17 cellular contexts compared by ENCODE assay signal in genomic region chr14:34688470-34689206, GRCh38. TPM values are rescaled to one million over a fixed set of nuclear protein-coding genes. Genes with fewer than 3 reads are reported as not detected.
DNase-seq lines count a peak whose midpoint lies in the region; ATAC-seq and TF ChIP-seq lines count a peak whose summit lies in the region.
"Had no signal": no experiment of that assay in that cellular context is flagged by ENCODE, and none has a peak within 500 bp of the region (broad histone marks: within the 10 kb centered on the region; RNA-seq: fewer than 3 reads in every experiment).

No MANE protein-coding gene starts in this region.

- no peak overlapping the region for H3K4me3 ChIP-seq in GM23338
- no peak overlapping the region for H3K4me3 ChIP-seq in Panc1 (ENCODE audit: low read depth in 2 of 2, low read length in 2 of 2)
- H3K4me3 ChIP-seq in right lobe of liver: peak overlapping the region in 2 of 3 donors; percentile 37 to 49
- H3K4me3 ChIP-seq: BLaER1 had no signal

- H4K20me1 ChIP-seq in GM23338 (replicated peaks; ENCODE audit: insufficient read depth): no peaks in the 10 kb centered on the region
- H4K20me1 ChIP-seq: BLaER1 had no signal

- H3K36me3 ChIP-seq in GM23338 (ENCODE audit: insufficient read depth) (no peaks in the 10 kb centered on the region), Panc1 (ENCODE audit: control insufficient read depth, insufficient read depth, low read length) (no peaks in the 10 kb centered on the region), right lobe of liver (no peaks in the 10 kb centered on the region)
- H3K36me3 ChIP-seq: BLaER1 had no signal

- CTCF ChIA-PET in Panc1 (lab: Charles Lee): no interaction called here

- H3K4me3 Mint-ChIP-seq in GM23338: no peak overlapping the region; the same call in 2 of the 3 replicates
- H3K4me3 Mint-ChIP-seq: CD14-positive monocyte; CD4-positive, alpha-beta memory T cell; H9; IgD-negative memory B cell had no signal

- H3K27ac ChIP-seq in GM23338 (ENCODE audit: low read depth): no peak overlapping the region
- H3K27ac ChIP-seq in Panc1 (ENCODE audit: low read length): peak overlapping the region; percentile 44; the same call in 1 of the 2 replicates
- peak overlapping the region; percentile 71 to 92 (median 83) for H3K27ac ChIP-seq in right lobe of liver
- H3K27ac ChIP-seq: BLaER1, HL-60 had no signal

- TF ChIP-seq CTCF in GM23338 (conservative IDR thresholded peaks at IDR 0.05; ENCODE audit: low read depth in 2 of 2): no peak
- no peak for TF ChIP-seq CTCF in Panc1 (IDR thresholded peaks at IDR 0.05)
- no peak for TF ChIP-seq CTCF in right lobe of liver (IDR thresholded peaks at IDR 0.05)

- no peaks in the 10 kb centered on the region for H3K9me2 ChIP-seq in GM23338 (ENCODE audit: insufficient read depth)

- intact Hi-C loops in Panc1 (cut with micrococcal nuclease; ENCODE audit: unreplicated experiment): no loop called here
- intact Hi-C loops in right lobe of liver (cut with DNase I): no loop called here

- 30% methylated on average over 3 of the region's 3 CpGs for WGBS in right lobe of liver (ENCODE audit: insufficient coverage, low coverage, low lambda C conversion rate, missing lambda C conversion rate)

- no peaks in the 10 kb centered on the region for H3F3A ChIP-seq in GM23338 (replicated peaks; ENCODE audit: low read depth)

- no peak for DNase-seq in GM23338 (ENCODE audit: low spot score)
- no peak for DNase-seq in Panc1 (ENCODE audit: low read depth, low spot score)
- DNase-seq in amniotic epithelial cell (ENCODE audit: low read depth): peak; percentile 33
- no peak for DNase-seq in right lobe of liver
- DNase-seq in SHP77 (lab: John Stamatoyannopoulos, UW): no peak
- no peak for DNase-seq in islet precursor cell
- no peak for DNase-seq in DMS 273 (lab: John Stamatoyannopoulos, UW; ENCODE audit: unreplicated experiment)
- DNase-seq: 8988T; CD4-positive, alpha-beta memory T cell; DMS79 treated with DMSO at 0.1 percent for 48 hours; GF-D8; GOT3; H9 had no signal

- peaks cover 4% of the 10 kb centered on the region for H3K27me3 Mint-ChIP-seq in GM23338 (ENCODE audit: insufficient read depth, low read depth, poor library complexity)

- 0 out of 2 replicates have a peak overlapping the region, but pooled peaks have one; percentile 1 for H2AFZ ChIP-seq in GM23338

- H3K9me3 ChIP-seq in Panc1 (ENCODE audit: control insufficient read depth, insufficient read depth, low read depth, low read length): no peaks in the 10 kb centered on the region
- no peaks in the 10 kb centered on the region for H3K9me3 ChIP-seq in right lobe of liver
- H3K9me3 ChIP-seq: BLaER1 had no signal

- in situ Hi-C loops in Panc1 (cut with HindIII; ENCODE audit: low pct_unique_long_range_greater_than_20kb, low sequenced_read_pairs): no loop called here

- peak overlapping the region; percentile 25; the same call in 1 of the 2 replicates for H3K27ac Mint-ChIP-seq in GM23338
- H3K27ac Mint-ChIP-seq: CD14-positive monocyte; CD4-positive, alpha-beta memory T cell; IgD-negative memory B cell had no signal

- POLR2A ChIA-PET in Panc1 (lab: Charles Lee): no interaction called here

- BruUV-seq in Panc1 (replicated peaks; lab: Mats Ljungman, UMichigan): no TSS peak

- H3K4me1 ChIP-seq in GM23338 (ENCODE audit: insufficient read depth): peaks cover 34% of the 10 kb centered on the region
- H3K4me1 ChIP-seq in Panc1 (ENCODE audit: control insufficient read depth, insufficient read depth, low read length): peaks cover 16% of the 10 kb centered on the region; the same call in 1 of the 2 replicates
- H3K4me1 ChIP-seq in right lobe of liver: peaks cover 0 to 23% (median 4%) of the 10 kb centered on the region in 4 donors
- H3K4me1 ChIP-seq: BLaER1 had no signal

- no peaks in the 10 kb centered on the region for H3K9me3 Mint-ChIP-seq in GM23338
- H3K9me3 Mint-ChIP-seq: CD14-positive monocyte; CD4-positive, alpha-beta memory T cell; H9; IgD-negative memory B cell had no signal

- H3K27me3 ChIP-seq in GM23338 (ENCODE audit: insufficient read depth) (no peaks in the 10 kb centered on the region), Panc1 (ENCODE audit: control insufficient read depth, insufficient read depth, low read length) (no peaks in the 10 kb centered on the region), right lobe of liver (no peaks in the 10 kb centered on the region)
- H3K27me3 ChIP-seq: BLaER1 had no signal

- H3K36me3 Mint-ChIP-seq in GM23338 (ENCODE audit: low read depth): no peaks in the 10 kb centered on the region
- H3K36me3 Mint-ChIP-seq: CD14-positive monocyte; CD4-positive, alpha-beta memory T cell; IgD-negative memory B cell had no signal

- peaks cover 37% of the 10 kb centered on the region for H3K4me1 Mint-ChIP-seq in GM23338

- H3K4me2 ChIP-seq in GM23338: peak overlapping the region; percentile 44
- H3K4me2 ChIP-seq: BLaER1 had no signal

- no peaks in the 10 kb centered on the region for H3K79me2 ChIP-seq in GM23338 (replicated peaks; ENCODE audit: insufficient read depth)

- ATAC-seq in GM23338 (no peak), Panc1 (no peak), right lobe of liver (peak in 3 of 4 donors; percentile 14 to 41 (median 38))

- TF ChIP-seq POLR2A in right lobe of liver (IDR thresholded peaks at IDR 0.05): no peak

TF ChIP-seq in GM23338, 12 proteins besides CTCF, POLR2A, EP300 and RAD21 (continues in another document):
- TF ChIP-seq ZNF331 (CRISPR knock-in tag; IDR thresholded peaks at IDR 0.05; ENCODE audit: low read depth): no peak
- TF ChIP-seq ETS1 (IDR thresholded peaks at IDR 0.05): no peak
- TF ChIP-seq REST (IDR thresholded peaks at IDR 0.05; ENCODE audit: unreplicated experiment): no peak
- TF ChIP-seq EZH2phosphoT487 (IDR thresholded peaks at IDR 0.05; ENCODE audit: unreplicated experiment): no peak
- TF ChIP-seq CREB1 (CRISPR knock-in tag; IDR thresholded peaks at IDR 0.05; ENCODE audit: low read depth): no peak
- TF ChIP-seq ZNF114 (CRISPR knock-in tag; IDR thresholded peaks at IDR 0.05): no peak
- no peak for TF ChIP-seq POLR2AphosphoS5 (IDR thresholded peaks at IDR 0.05; ENCODE audit: low read depth)
- no peak for TF ChIP-seq STAT1 (IDR thresholded peaks at IDR 0.05; ENCODE audit: unreplicated experiment)

RNA-seq across cellular contexts. Expression of gene CFL2, which starts 25.8 kb away (rescaled TPM):
- total RNA-seq in GM23338 (2014; rRNA removed; shearing (Covaris generic)): 14.8 and 17.2 TPM in 2 replicates
- 8.2 and 10.9 TPM in 2 replicates for polyA plus RNA-seq in GM23338 (2016; fragmentation: Nextera tagmentation; extraction: Ambion mirVana)
- total RNA-seq in Panc1 (2021; ENCODE audit: unreplicated experiment): 79.7 TPM
- polyA plus RNA-seq in Panc1 (2012; ENCODE audit: insufficient read length): 47.1 TPM
- total RNA-seq in right lobe of liver: 10 to 100 TPM; 74.2 to 95.3 (median 78.3) TPM

RNA-seq across cellular contexts. Expression of gene SNX6, which starts 58.7 kb away (rescaled TPM):
- 110 and 116 TPM in 2 replicates for total RNA-seq in GM23338 (2014; rRNA removed; shearing (Covaris generic))
- polyA plus RNA-seq in GM23338 (2016; fragmentation: Nextera tagmentation; extraction: Ambion mirVana): 128 and 157 TPM in 2 replicates
- total RNA-seq in Panc1 (2021; ENCODE audit: unreplicated experiment): 50.9 TPM
- polyA plus RNA-seq in Panc1 (2012; ENCODE audit: insufficient read length): 31.9 TPM
- total RNA-seq in right lobe of liver: 10 to 100 TPM; 16.4 to 49.7 (median 31.5) TPM

Comparison
In these comparisons a context has a peak if more than half of its experiments do, and no peak if none do; other contexts are left out.
1. ATAC-seq: peak in right lobe of liver (3 of 4); none in GM23338 (single experiment) and Panc1 (single experiment).
2. H3K4me3 ChIP-seq: peak in right lobe of liver (2 of 3); none in GM23338 (single experiment) and Panc1 (0 of 2).